1 cellular context compared by ENCODE assay signal in genomic region chr1:114024049-114024448, GRCh38.
TF ChIP-seq lines count a peak whose summit lies in the region.

No MANE protein-coding gene starts in this region.

TF ChIP-seq in H1, 55 proteins besides CTCF, POLR2A, EP300 and RAD21:
- TF ChIP-seq, protein P1, sequence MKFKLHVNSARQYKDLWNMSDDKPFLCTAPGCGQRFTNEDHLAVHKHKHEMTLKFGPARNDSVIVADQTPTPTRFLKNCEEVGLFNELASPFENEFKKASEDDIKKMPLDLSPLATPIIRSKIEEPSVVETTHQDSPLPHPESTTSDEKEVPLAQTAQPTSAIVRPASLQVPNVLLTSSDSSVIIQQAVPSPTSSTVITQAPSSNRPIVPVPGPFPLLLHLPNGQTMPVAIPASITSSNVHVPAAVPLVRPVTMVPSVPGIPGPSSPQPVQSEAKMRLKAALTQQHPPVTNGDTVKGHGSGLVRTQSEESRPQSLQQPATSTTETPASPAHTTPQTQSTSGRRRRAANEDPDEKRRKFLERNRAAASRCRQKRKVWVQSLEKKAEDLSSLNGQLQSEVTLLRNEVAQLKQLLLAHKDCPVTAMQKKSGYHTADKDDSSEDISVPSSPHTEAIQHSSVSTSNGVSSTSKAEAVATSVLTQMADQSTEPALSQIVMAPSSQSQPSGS (IDR thresholded peaks at IDR 0.05; ENCODE audit: low read length): no peak
- TF ChIP-seq JUN (IDR thresholded peaks at IDR 0.05; ENCODE audit: low read depth, low read length) (no peak), TEAD4 (IDR thresholded peaks at IDR 0.05; ENCODE audit: low read depth, low read length) (no peak), FOSL1 (IDR thresholded peaks at IDR 0.05; ENCODE audit: insufficient read depth, low read depth, low read length) (no peak), PHF8 (conservative IDR thresholded peaks at IDR 0.05; ENCODE audit: low read depth, low read length) (no peak), BRCA1 (IDR thresholded peaks at IDR 0.05; ENCODE audit: low read depth, low read length) (no peak), CHD2 (IDR thresholded peaks at IDR 0.05; ENCODE audit: low read length) (no peak), SUZ12 (IDR thresholded peaks at IDR 0.05; ENCODE audit: low read length) (no peak), YY1 (IDR thresholded peaks at IDR 0.05; ENCODE audit: low read depth, low read length) (no peak), TCF12 (IDR thresholded peaks at IDR 0.05; ENCODE audit: low read depth, low read length) (no peak), KDM5A (IDR thresholded peaks at IDR 0.05; ENCODE audit: low read length) (no peak), TAF1 (IDR thresholded peaks at IDR 0.05; ENCODE audit: low read depth, low read length) (no peak), RNF2 (IDR thresholded peaks at IDR 0.05; ENCODE audit: borderline replicate concordance, low read depth, low read length, missing control alignments, poor library complexity, severe bottlenecking) (no peak), HDAC6 (IDR thresholded peaks at IDR 0.05; ENCODE audit: low read depth, low read length) (no peak), NANOG (IDR thresholded peaks at IDR 0.05; ENCODE audit: insufficient read depth, low read depth, low read length, poor library complexity, severe bottlenecking) (no peak), ATF3 (IDR thresholded peaks at IDR 0.05; ENCODE audit: insufficient read depth, low read depth, low read length) (no peak), POU5F1 (IDR thresholded peaks at IDR 0.05; ENCODE audit: low read depth, low read length) (no peak)
